In genomic region chr11:132410383-132410782, GRCh38 we compare ENCODE assay signal across 22 cellular contexts.
DNase-seq lines count a peak whose midpoint lies in the region; ATAC-seq, FAIRE-seq and TF ChIP-seq lines count a peak whose summit lies in the region.
"Had no signal": no experiment of that assay in that cellular context is flagged by ENCODE, and none has a peak within 500 bp of the region (broad histone marks: within the 10 kb centered on the region; RNA-seq: fewer than 3 reads in every experiment).

No MANE protein-coding gene starts in this region.

- H3K4me3 Mint-ChIP-seq in activated T-helper 2 cell treated with anti-CD3 and anti-CD28 coated beads, Interferon-gamma antibody, Interleukin-2, Interleukin-4, amounts not matched to agents 10 μg/mL and 5 μg/mL and 100 μg/mL, durations not matched to agents 14 hours and 24 hours and 36 hours (ENCODE audit: low read depth), result no peak overlapping the region
- H3K4me3 Mint-ChIP-seq: CD14-positive monocyte; CD4-positive, alpha-beta T cell; CD8-positive, alpha-beta memory T cell had no signal

- H3K9me3 ChIP-seq in A549 (no peaks in the 10 kb centered on the region), K562 (replicated peaks; ENCODE audit: control insufficient read depth, insufficient read depth, low read depth, low read length) (no peaks in the 10 kb centered on the region)
- H3K9me3 ChIP-seq: BE2C; BLaER1 treated with 17β-estradiol and CSF1 and Interleukin-3, amounts not matched to agents 10 nM and 100 nM had no signal

- TF ChIP-seq CTCF in A549 (IDR thresholded peaks at IDR 0.05) (no peak), K562 (IDR thresholded peaks at IDR 0.05 in 2 of 3, conservative IDR thresholded peaks at IDR 0.05 in 1 of 3; ENCODE audit: insufficient read depth in 2 of 3, low read depth in 1 of 3, low read length in 3 of 3) (no peak)

- no peak for FAIRE-seq in A549 (lab: Jason Lieb, UNC)
- no peak for FAIRE-seq in K562 (lab: Jason Lieb, UNC)
- FAIRE-seq: D721Med, GM12891, GM18507 had no signal

- CTCF ChIA-PET in A549 (lab: Yijun Ruan, JAX), result no interaction called here
- CTCF ChIA-PET in K562 (lab: Yijun Ruan, JAX; ENCODE audit: low intra/inter-chr PET ratio), result no interaction called here

- H3K4me1 Mint-ChIP-seq in activated T-helper 2 cell treated with anti-CD3 and anti-CD28 coated beads, Interferon-gamma antibody, Interleukin-2, Interleukin-4, amounts not matched to agents 10 μg/mL and 5 μg/mL and 100 μg/mL, durations not matched to agents 14 hours and 24 hours and 36 hours (ENCODE audit: low read depth), result no peaks in the 10 kb centered on the region
- H3K4me1 Mint-ChIP-seq: CD14-positive monocyte; CD8-positive, alpha-beta memory T cell had no signal

- TF ChIP-seq EP300 in A549 (IDR thresholded peaks at IDR 0.05), result no peak
- no peak for TF ChIP-seq EP300 in K562 (IDR thresholded peaks at IDR 0.05; ENCODE audit: low read length)

- H3K79me2 ChIP-seq in K562 (ENCODE audit: control insufficient read depth, insufficient read depth, low read length), result no peaks in the 10 kb centered on the region

- no peaks in the 10 kb centered on the region for H3K36me3 Mint-ChIP-seq in activated T-helper 2 cell treated with anti-CD3 and anti-CD28 coated beads, Interferon-gamma antibody, Interleukin-2, Interleukin-4, amounts not matched to agents 10 μg/mL and 5 μg/mL and 100 μg/mL, durations not matched to agents 14 hours and 24 hours and 36 hours (ENCODE audit: low read depth)
- H3K36me3 Mint-ChIP-seq: CD14-positive monocyte had no signal

- POLR2A ChIA-PET in A549 (lab: Yijun Ruan, JAX), result no interaction called here
- POLR2A ChIA-PET in K562 (lab: Yijun Ruan, JAX), result no interaction called here

- no TSS peak for BruUV-seq in K562 (replicated peaks; lab: Mats Ljungman, UMichigan)

- no peaks in the 10 kb centered on the region for H4K20me1 ChIP-seq in K562 (replicated peaks; ENCODE audit: control insufficient read depth, insufficient read depth, low read length)
- H4K20me1 ChIP-seq: BLaER1 treated with 17β-estradiol and CSF1 and Interleukin-3, amounts not matched to agents 10 nM and 100 nM had no signal

- no peak overlapping the region for H2AFZ ChIP-seq in K562 (ENCODE audit: low read depth, low read length)

- 0% methylated on average over 2 of the region's 2 CpGs for WGBS in A549 (ENCODE audit: missing lambda C conversion rate)
- WGBS in K562 (ENCODE audit: insufficient coverage, low coverage, missing lambda C conversion rate), result 0% methylated on average over 2 of the region's 2 CpGs

- no peaks in the 10 kb centered on the region for H3K27me3 ChIP-seq in K562 (ENCODE audit: control insufficient read depth in 2 of 2, insufficient read depth in 2 of 2, low read length in 2 of 2)
- H3K27me3 ChIP-seq: BE2C; BLaER1 treated with 17β-estradiol and CSF1 and Interleukin-3, amounts not matched to agents 10 nM and 100 nM had no signal

- H3K27ac ChIP-seq in A549 (no peak overlapping the region), K562 (ENCODE audit: extremely low read depth, low read depth, low read length) (no peak overlapping the region)
- H3K27ac ChIP-seq: BLaER1 treated with 17β-estradiol and CSF1 and Interleukin-3, amounts not matched to agents 10 nM and 100 nM had no signal

- H3K4me3 ChIP-seq in A549, result no peak overlapping the region
- H3K4me3 ChIP-seq in K562, result no peak overlapping the region
- H3K4me3 ChIP-seq: BLaER1 treated with 17β-estradiol and CSF1 and Interleukin-3, amounts not matched to agents 10 nM and 100 nM had no signal

- H3K4me2 ChIP-seq in A549, result no peak overlapping the region
- H3K4me2 ChIP-seq in K562 (ENCODE audit: insufficient read depth, low read length), result no peak overlapping the region
- H3K4me2 ChIP-seq: BLaER1 treated with 17β-estradiol and CSF1 and Interleukin-3, amounts not matched to agents 10 nM and 100 nM had no signal

- in situ Hi-C loops in G401 (cut with HindIII; ENCODE audit: low sequenced_read_pairs) (no loop called here), K562 (cut with MboI) (no loop called here)

- no peaks in the 10 kb centered on the region for H3K9me3 Mint-ChIP-seq in activated T-helper 2 cell treated with anti-CD3 and anti-CD28 coated beads, Interferon-gamma antibody, Interleukin-2, Interleukin-4, amounts not matched to agents 10 μg/mL and 5 μg/mL and 100 μg/mL, durations not matched to agents 14 hours and 24 hours and 36 hours

- H3K36me3 ChIP-seq in K562 (ENCODE audit: control insufficient read depth, insufficient read depth, low read length), result no peaks in the 10 kb centered on the region
- H3K36me3 ChIP-seq: BE2C; BLaER1 treated with 17β-estradiol and CSF1 and Interleukin-3, amounts not matched to agents 10 nM and 100 nM had no signal

- no peaks in the 10 kb centered on the region for H3K27me3 Mint-ChIP-seq in activated T-helper 2 cell treated with anti-CD3 and anti-CD28 coated beads, Interferon-gamma antibody, Interleukin-2, Interleukin-4, amounts not matched to agents 10 μg/mL and 5 μg/mL and 100 μg/mL, durations not matched to agents 14 hours and 24 hours and 36 hours (ENCODE audit: low read depth)

- TF ChIP-seq RAD21 in A549 (conservative IDR thresholded peaks at IDR 0.05 in 1 of 2, IDR thresholded peaks at IDR 0.05 in 1 of 2), result no peak
- TF ChIP-seq RAD21 in K562 (CRISPR knock-in tag; conservative IDR thresholded peaks at IDR 0.05 in 1 of 2, IDR thresholded peaks at IDR 0.05 in 1 of 2), result no peak

- no peaks in the 10 kb centered on the region for H3K9me1 ChIP-seq in K562 (ENCODE audit: control insufficient read depth, insufficient read depth, low read length)

- intact Hi-C loops in K562 (cut with micrococcal nuclease), result no loop called here
- intact Hi-C loops in activated T-helper 2 cell treated with anti-CD3 and anti-CD28 coated beads, Interferon-gamma antibody, Interleukin-2, Interleukin-4, amounts not matched to agents 10 μg/mL and 5 μg/mL and 100 μg/mL, durations not matched to agents 14 hours and 24 hours and 36 hours (cut with micrococcal nuclease), result no loop called here

- H3K4me1 ChIP-seq in A549, result no peaks in the 10 kb centered on the region
- no peaks in the 10 kb centered on the region for H3K4me1 ChIP-seq in K562 (replicated peaks in 1 of 2; ENCODE audit: control insufficient read depth in 2 of 2, insufficient read depth in 2 of 2, low read length in 2 of 2)
- H3K4me1 ChIP-seq: BE2C had no signal

- TF ChIP-seq POLR2A in A549 (IDR thresholded peaks at IDR 0.05; ENCODE audit: low read length) (no peak), K562 (conservative IDR thresholded peaks at IDR 0.05) (no peak)

- H3K27ac Mint-ChIP-seq in activated T-helper 2 cell treated with anti-CD3 and anti-CD28 coated beads, Interferon-gamma antibody, Interleukin-2, Interleukin-4, amounts not matched to agents 10 μg/mL and 5 μg/mL and 100 μg/mL, durations not matched to agents 14 hours and 24 hours and 36 hours, result no peak overlapping the region
- H3K27ac Mint-ChIP-seq: CD14-positive monocyte; CD4-positive, alpha-beta T cell had no signal

- H3K9ac ChIP-seq in K562 (ENCODE audit: insufficient read depth in 1 of 2, low read depth in 2 of 2, low read length in 2 of 2), result no peak overlapping the region
- H3K9ac ChIP-seq: BLaER1 treated with 17β-estradiol and CSF1 and Interleukin-3, amounts not matched to agents 10 nM and 100 nM had no signal

- DNase-seq in A549 (ENCODE audit: low read depth in 1 of 2, low spot score in 1 of 2) (no peak), G401 (ENCODE audit: low spot score) (peak; percentile 35), K562 (ENCODE audit: extremely low read depth in 1 of 4, low spot score in 3 of 4) (no peak), fibroblast of peridontal ligament (ENCODE audit: extremely low read depth) (peak; percentile 1), NCI-H1092 treated with DMSO at 0.1 percent for 48 hours (lab: John Stamatoyannopoulos, UW) (no peak), RKO (ENCODE audit: low spot score) (no peak)
- DNase-seq in activated T-helper 2 cell treated with anti-CD3 and anti-CD28 coated beads, Interferon-gamma antibody, Interleukin-2, Interleukin-4, amounts not matched to agents 10 μg/mL and 5 μg/mL and 100 μg/mL, durations not matched to agents 14 hours and 24 hours and 36 hours (ENCODE audit: low spot score), result no peak
- DNase-seq: BE2C; CD4-positive, alpha-beta T cell; CD8-positive, alpha-beta memory T cell; DMS 273 treated with DMSO at 0.1 percent for 48 hours; DMS79; EL; GF-D8; GOT3; H7; HCEC 1CT had no signal

- ATAC-seq in A549 (no peak), K562 (no peak)

TF ChIP-seq in A549, 52 proteins besides CTCF, POLR2A, EP300 and RAD21:
- TF ChIP-seq FOSB (CRISPR knock-in tag; IDR thresholded peaks at IDR 0.05), result no peak
- TF ChIP-seq MAFK (IDR thresholded peaks at IDR 0.05; ENCODE audit: partially characterized antibody), result peak; percentile 51

TF ChIP-seq in K562, 482 proteins besides CTCF, POLR2A, EP300 and RAD21 (continues in another document):
- TF ChIP-seq ZBTB26 (CRISPR knock-in tag; IDR thresholded peaks at IDR 0.05), result no peak
- TF ChIP-seq PPARD (CRISPR knock-in tag; IDR thresholded peaks at IDR 0.05), result no peak
- no peak for TF ChIP-seq MBD1 (CRISPR knock-in tag; IDR thresholded peaks at IDR 0.05)
- TF ChIP-seq KDM4B (IDR thresholded peaks at IDR 0.05; ENCODE audit: borderline replicate concordance in 2 of 2, low read depth in 1 of 2), result no peak
- TF ChIP-seq PRPF4 (IDR thresholded peaks at IDR 0.05; ENCODE audit: insufficient read depth, low read depth, low read length, poor library complexity, severe bottlenecking), result no peak
- no peak for TF ChIP-seq HNRNPK (IDR thresholded peaks at IDR 0.05; ENCODE audit: low read depth, low read length, poor library complexity, severe bottlenecking)
- TF ChIP-seq DNMT1 (IDR thresholded peaks at IDR 0.05), result no peak

Comparison
In these comparisons a context has a peak if more than half of its experiments do, and no peak if none do; other contexts are left out.
1. DNase-seq: peak in G401 (single experiment) and fibroblast of peridontal ligament (single experiment); none in A549 (0 of 2), K562 (0 of 4), NCI-H1092 treated with DMSO at 0.1 percent for 48 hours (single experiment), activated T-helper 2 cell treated with anti-CD3 and anti-CD28 coated beads, Interferon-gamma antibody, Interleukin-2, Interleukin-4, amounts not matched to agents 10 μg/mL and 5 μg/mL and 100 μg/mL, durations not matched to agents 14 hours and 24 hours and 36 hours (single experiment) and RKO (single experiment).
2. Of the 35 proteins assayed by ChIP-seq in both K562 and A549: peak only in K562: none; only in A549: none; in both: MAFK; in neither: 34.